In the genomic region with DNA sequence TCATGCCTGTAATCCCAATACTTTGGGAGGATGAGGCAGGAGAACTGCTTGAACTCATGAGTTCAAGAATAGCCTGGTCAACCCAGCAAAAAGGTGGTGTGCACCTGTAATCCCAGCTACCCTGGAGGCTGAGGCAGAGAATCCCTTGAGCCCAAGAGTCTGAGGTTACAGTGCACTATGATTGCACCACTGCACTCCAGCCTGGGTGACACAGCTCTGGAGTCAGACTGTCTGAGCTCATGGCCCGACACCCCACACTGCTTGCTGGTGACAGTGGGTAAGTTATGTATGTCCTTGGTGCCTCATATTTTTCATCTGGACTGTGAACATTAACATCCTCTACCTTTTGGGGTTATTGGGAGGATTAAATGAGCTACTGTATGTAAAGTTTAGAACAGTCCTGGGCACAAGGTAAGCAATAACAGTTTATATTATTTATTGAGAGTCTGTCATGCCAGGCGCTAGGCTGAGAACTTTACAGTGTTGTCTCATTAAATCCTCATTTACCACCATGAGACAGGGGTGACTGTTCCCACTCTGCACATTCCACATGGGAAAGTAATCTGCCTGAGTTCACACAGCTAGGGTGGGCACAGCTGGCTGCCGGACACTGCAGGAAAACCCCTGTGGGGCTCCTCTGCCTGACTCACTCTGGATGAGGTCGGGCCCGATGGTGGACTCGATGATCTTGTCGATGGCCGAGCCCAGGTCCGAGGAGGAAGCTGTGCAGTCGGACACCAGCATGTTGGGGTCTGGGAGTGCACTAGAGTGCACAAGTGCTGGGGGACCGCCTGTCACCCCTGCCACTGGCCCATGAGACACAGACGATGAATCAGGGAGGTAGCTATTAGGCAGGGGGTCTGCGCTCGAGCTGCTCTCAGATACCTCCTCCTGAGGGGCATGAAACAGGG, we compare ENCODE assay signal across 1 cellular context.
TF ChIP-seq lines count a peak whose summit lies in the region.

No MANE protein-coding gene starts in this region.

TF ChIP-seq in HepG2, 621 proteins besides CTCF, POLR2A, EP300 and RAD21:
- TF ChIP-seq MED1 (CRISPR knock-in tag; IDR thresholded peaks at IDR 0.05) (no peak), ZKSCAN8 (CRISPR knock-in tag; IDR thresholded peaks at IDR 0.05; ENCODE audit: borderline replicate concordance) (0 out of 2 replicates have a peak, but pooled peaks have one; percentile 8), ZNF768 (CRISPR knock-in tag; IDR thresholded peaks at IDR 0.05) (peak; percentile 27; the same call in 1 of the 2 replicates), MAF1 (CRISPR knock-in tag; IDR thresholded peaks at IDR 0.05; ENCODE audit: borderline replicate concordance) (no peak), ZNF850 (CRISPR knock-in tag; conservative IDR thresholded peaks at IDR 0.05) (0 out of 2 replicates have a peak, but pooled peaks have one; percentile 74), HINFP (CRISPR knock-in tag; IDR thresholded peaks at IDR 0.05; ENCODE audit: low read depth) (no peak), TAF1 (CRISPR knock-in tag; IDR thresholded peaks at IDR 0.05) (no peak), ZFAT (CRISPR knock-in tag; conservative IDR thresholded peaks at IDR 0.05) (no peak), ZNF776 (CRISPR knock-in tag; IDR thresholded peaks at IDR 0.05) (0 out of 2 replicates have a peak, but pooled peaks have one; percentile 3), THAP7 (CRISPR knock-in tag; IDR thresholded peaks at IDR 0.05) (0 out of 2 replicates have a peak, but pooled peaks have one; percentile 27), JUNB (CRISPR knock-in tag; IDR thresholded peaks at IDR 0.05; ENCODE audit: borderline replicate concordance) (no peak), ZNF431 (CRISPR knock-in tag; IDR thresholded peaks at IDR 0.05; ENCODE audit: borderline replicate concordance, low read depth) (0 out of 2 replicates have a peak, but pooled peaks have one; percentile 28), ZNF34 (CRISPR knock-in tag; IDR thresholded peaks at IDR 0.05; ENCODE audit: borderline replicate concordance) (no peak), ARID2 (CRISPR knock-in tag; IDR thresholded peaks at IDR 0.05; ENCODE audit: borderline replicate concordance) (0 out of 2 replicates have a peak, but pooled peaks have one; percentile 43), ZNF136 (CRISPR knock-in tag; IDR thresholded peaks at IDR 0.05; ENCODE audit: low read depth) (no peak), ATF7-NPFF (CRISPR knock-in tag; IDR thresholded peaks at IDR 0.05; ENCODE audit: low read depth) (0 out of 2 replicates have a peak, but pooled peaks have one; percentile 24), RXRA (CRISPR knock-in tag; IDR thresholded peaks at IDR 0.05) (peak; percentile 5; the same call in 1 of the 2 replicates), AGO2 (optimal IDR thresholded peaks at IDR 0.05; ENCODE audit: low read depth, low read length) (peak; percentile 43), CENPBD1 (CRISPR knock-in tag; IDR thresholded peaks at IDR 0.05; ENCODE audit: borderline replicate concordance, low read depth) (0 out of 2 replicates have a peak, but pooled peaks have one; percentile 58), HIVEP1 (CRISPR knock-in tag; IDR thresholded peaks at IDR 0.05) (0 out of 2 replicates have a peak, but pooled peaks have one; percentile 44)
- TF ChIP-seq, protein P1, sequence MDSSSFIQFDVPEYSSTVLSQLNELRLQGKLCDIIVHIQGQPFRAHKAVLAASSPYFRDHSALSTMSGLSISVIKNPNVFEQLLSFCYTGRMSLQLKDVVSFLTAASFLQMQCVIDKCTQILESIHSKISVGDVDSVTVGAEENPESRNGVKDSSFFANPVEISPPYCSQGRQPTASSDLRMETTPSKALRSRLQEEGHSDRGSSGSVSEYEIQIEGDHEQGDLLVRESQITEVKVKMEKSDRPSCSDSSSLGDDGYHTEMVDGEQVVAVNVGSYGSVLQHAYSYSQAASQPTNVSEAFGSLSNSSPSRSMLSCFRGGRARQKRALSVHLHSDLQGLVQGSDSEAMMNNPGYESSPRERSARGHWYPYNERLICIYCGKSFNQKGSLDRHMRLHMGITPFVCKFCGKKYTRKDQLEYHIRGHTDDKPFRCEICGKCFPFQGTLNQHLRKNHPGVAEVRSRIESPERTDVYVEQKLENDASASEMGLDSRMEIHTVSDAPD (CRISPR knock-in tag; IDR thresholded peaks at IDR 0.05), result 0 out of 2 replicates have a peak, but pooled peaks have one; percentile 22
- TF ChIP-seq, protein P2, sequence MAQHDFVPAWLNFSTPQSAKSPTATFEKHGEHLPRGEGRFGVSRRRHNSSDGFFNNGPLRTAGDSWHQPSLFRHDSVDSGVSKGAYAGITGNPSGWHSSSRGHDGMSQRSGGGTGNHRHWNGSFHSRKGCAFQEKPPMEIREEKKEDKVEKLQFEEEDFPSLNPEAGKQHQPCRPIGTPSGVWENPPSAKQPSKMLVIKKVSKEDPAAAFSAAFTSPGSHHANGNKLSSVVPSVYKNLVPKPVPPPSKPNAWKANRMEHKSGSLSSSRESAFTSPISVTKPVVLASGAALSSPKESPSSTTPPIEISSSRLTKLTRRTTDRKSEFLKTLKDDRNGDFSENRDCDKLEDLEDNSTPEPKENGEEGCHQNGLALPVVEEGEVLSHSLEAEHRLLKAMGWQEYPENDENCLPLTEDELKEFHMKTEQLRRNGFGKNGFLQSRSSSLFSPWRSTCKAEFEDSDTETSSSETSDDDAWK (CRISPR knock-in tag; IDR thresholded peaks at IDR 0.05), result no peak
